In the genomic region with DNA sequence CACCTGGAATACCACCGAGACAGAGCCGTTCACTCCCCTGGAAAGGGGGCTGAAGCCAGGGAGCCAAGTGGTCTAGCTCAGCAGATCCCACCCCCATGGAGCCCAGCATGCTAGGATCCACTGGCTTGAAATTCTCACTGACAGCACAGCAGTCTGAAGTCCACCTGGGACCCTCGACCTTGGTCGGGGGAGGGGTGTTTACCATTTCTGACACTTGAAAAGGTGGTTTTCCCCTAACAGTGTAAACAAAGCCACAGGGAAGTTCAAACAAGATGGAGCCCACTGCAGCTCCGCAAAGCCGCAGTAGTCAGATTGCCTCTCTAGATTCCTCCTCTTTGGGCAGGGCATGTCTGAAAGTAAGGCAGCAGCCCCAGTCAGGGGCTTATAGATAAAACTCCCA, we compare ENCODE assay signal across 21 cellular contexts.
A peak's percentile ranks its signal among the peaks of the same experiment; 100 is the strongest.
DNase-seq lines count a peak whose midpoint lies in the region; TF ChIP-seq lines count a peak whose summit lies in the region.
"Had no signal": no experiment of that assay in that cellular context is flagged by ENCODE, and none has a peak within 500 bp of the region (broad histone marks: within the 10 kb centered on the region; RNA-seq: fewer than 3 reads in every experiment).

No MANE protein-coding gene starts in this region.

- no peaks in the 10 kb centered on the region for H3K36me3 ChIP-seq in endodermal cell (ENCODE audit: control insufficient read depth, insufficient read depth, low read length)
- H3K36me3 ChIP-seq: BLaER1 had no signal

- peaks cover 4% of the 10 kb centered on the region for H3K4me1 ChIP-seq in endodermal cell (ENCODE audit: control insufficient read depth, insufficient read depth, low read length)
- H3K4me1 ChIP-seq: BLaER1, Caco-2 had no signal

- H3K27ac Mint-ChIP-seq in endodermal cell (no peak overlapping the region), progenitor cell of endocrine pancreas (peak overlapping the region; percentile 82)
- H3K27ac Mint-ChIP-seq: B cell; CD4-positive, CD25-positive, alpha-beta regulatory T cell; CD8-positive, alpha-beta T cell had no signal

- peak; percentile 62 for DNase-seq in NCI-H748 (lab: John Stamatoyannopoulos, UW; ENCODE audit: unreplicated experiment)
- no peak for DNase-seq in NCI-H748 treated with DMSO at 0.1 percent for 48 hours (lab: John Stamatoyannopoulos, UW)
- DNase-seq in NCI-H146 treated with DMSO at 0.1 percent for 48 hours (lab: John Stamatoyannopoulos, UW; ENCODE audit: unreplicated experiment) = peak; percentile 68
- DNase-seq in endodermal cell = peak; percentile 46
- no peak for DNase-seq in progenitor cell of endocrine pancreas (ENCODE audit: low spot score, unreplicated experiment)
- DNase-seq in EL = no peak
- no peak for DNase-seq in activated CD4-positive, CD25-positive, alpha-beta regulatory T cell (lab: John Stamatoyannopoulos, UW)
- no peak for DNase-seq in superior temporal gyrus (ENCODE audit: extremely low spot score)
- DNase-seq: Caco-2; CD4-positive, CD25-positive, alpha-beta regulatory T cell; CD8-positive, alpha-beta T cell; DMS153; DND-41; GDM1; GM23248; H9 had no signal

- 76 to 100% methylated on average over 3 to 6 of the region's 6 CpGs for WGBS in endodermal cell (ENCODE audit: insufficient coverage in 1 of 2, insufficient read length in 1 of 2), 2 experiments

- no peak for TF ChIP-seq CTCF in endodermal cell (conservative IDR thresholded peaks at IDR 0.05)
- TF ChIP-seq CTCF in progenitor cell of endocrine pancreas (IDR thresholded peaks at IDR 0.05; ENCODE audit: unreplicated experiment) = no peak

- no peak overlapping the region for H3K27ac ChIP-seq in endodermal cell (ENCODE audit: low read depth, low read length)
- H3K27ac ChIP-seq: 22Rv1, BLaER1, C4-2B, GM23248 had no signal

- peak overlapping the region; percentile 4 for H3K4me3 ChIP-seq in endodermal cell (ENCODE audit: low read length)
- H3K4me3 ChIP-seq: BLaER1, GM12878, GM23248 had no signal

- H3K9ac ChIP-seq in endodermal cell (ENCODE audit: extremely low read depth, low read length, poor library complexity, severe bottlenecking) = no peak overlapping the region
- H3K9ac ChIP-seq: BLaER1, GM23248 had no signal

- no peaks in the 10 kb centered on the region for H3K9me3 ChIP-seq in endodermal cell (ENCODE audit: control insufficient read depth, low read length)
- H3K9me3 ChIP-seq: Caco-2 had no signal

- H3K27me3 Mint-ChIP-seq in endodermal cell (ENCODE audit: insufficient read depth) = no peaks in the 10 kb centered on the region
- no peaks in the 10 kb centered on the region for H3K27me3 Mint-ChIP-seq in progenitor cell of endocrine pancreas
- H3K27me3 Mint-ChIP-seq: B cell; CD4-positive, CD25-positive, alpha-beta regulatory T cell had no signal

- H3K9me3 Mint-ChIP-seq in endodermal cell = peaks cover 6% of the 10 kb centered on the region
- peaks cover 20% of the 10 kb centered on the region for H3K9me3 Mint-ChIP-seq in progenitor cell of endocrine pancreas (ENCODE audit: low read depth)

- H3K27me3 ChIP-seq in endodermal cell (ENCODE audit: control insufficient read depth, insufficient read depth, low read length, poor library complexity, severe bottlenecking) = no peaks in the 10 kb centered on the region
- H3K27me3 ChIP-seq: BLaER1 had no signal

- H3K4me3 Mint-ChIP-seq in endodermal cell (peak overlapping the region; percentile 10), progenitor cell of endocrine pancreas (ENCODE audit: low read depth) (peak overlapping the region; percentile 49)
- H3K4me3 Mint-ChIP-seq: B cell; CD4-positive, CD25-positive, alpha-beta regulatory T cell; CD8-positive, alpha-beta T cell; H9 had no signal

- no peaks in the 10 kb centered on the region for H3K36me3 Mint-ChIP-seq in endodermal cell (ENCODE audit: low read depth)
- H3K36me3 Mint-ChIP-seq in progenitor cell of endocrine pancreas (ENCODE audit: insufficient read depth) = peaks cover 6% of the 10 kb centered on the region

- peaks cover 10% of the 10 kb centered on the region for H3K4me1 Mint-ChIP-seq in endodermal cell
- peaks cover 12% of the 10 kb centered on the region for H3K4me1 Mint-ChIP-seq in progenitor cell of endocrine pancreas (ENCODE audit: low read depth)

Comparison
In these comparisons a context has a peak if more than half of its experiments do, and no peak if none do; other contexts are left out.
1. DNase-seq: peak in NCI-H748 (single experiment), NCI-H146 treated with DMSO at 0.1 percent for 48 hours (single experiment) and endodermal cell (single experiment); none in NCI-H748 treated with DMSO at 0.1 percent for 48 hours (single experiment), progenitor cell of endocrine pancreas (single experiment), EL (single experiment), activated CD4-positive, CD25-positive, alpha-beta regulatory T cell (0 of 4) and superior temporal gyrus (single experiment).